Comparison of ENCODE assay signal across 1 cellular context in the genomic region with DNA sequence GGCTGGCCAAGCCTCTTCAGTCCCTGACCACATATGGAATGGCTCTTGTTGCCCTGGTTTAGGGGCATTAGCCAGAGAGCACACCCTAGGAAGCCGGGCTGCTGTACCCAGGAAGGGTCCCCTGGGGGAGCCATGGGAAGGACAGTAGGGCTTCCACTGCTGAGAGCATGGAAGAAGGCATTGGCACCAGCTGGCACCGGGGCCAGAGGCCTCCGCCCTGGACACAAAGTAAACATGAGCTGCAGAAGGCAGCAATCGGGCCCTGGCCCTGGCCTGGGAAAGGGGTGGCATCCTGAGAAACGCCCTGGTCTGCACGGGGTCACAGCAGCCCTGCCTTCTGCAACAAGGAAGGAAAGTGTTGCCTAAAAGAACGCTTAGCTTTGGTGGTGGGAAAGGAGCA.
TF ChIP-seq lines count a peak whose summit lies in the region.

No MANE protein-coding gene starts in this region.

TF ChIP-seq in A549, 52 proteins besides CTCF, POLR2A, EP300 and RAD21:
- TF ChIP-seq HDAC2 (IDR thresholded peaks at IDR 0.05) (no peak), MAZ (IDR thresholded peaks at IDR 0.05; ENCODE audit: borderline replicate concordance, low read depth, low read length) (no peak)
